ENCODE assay signal across 1 cellular context in the genomic region with DNA sequence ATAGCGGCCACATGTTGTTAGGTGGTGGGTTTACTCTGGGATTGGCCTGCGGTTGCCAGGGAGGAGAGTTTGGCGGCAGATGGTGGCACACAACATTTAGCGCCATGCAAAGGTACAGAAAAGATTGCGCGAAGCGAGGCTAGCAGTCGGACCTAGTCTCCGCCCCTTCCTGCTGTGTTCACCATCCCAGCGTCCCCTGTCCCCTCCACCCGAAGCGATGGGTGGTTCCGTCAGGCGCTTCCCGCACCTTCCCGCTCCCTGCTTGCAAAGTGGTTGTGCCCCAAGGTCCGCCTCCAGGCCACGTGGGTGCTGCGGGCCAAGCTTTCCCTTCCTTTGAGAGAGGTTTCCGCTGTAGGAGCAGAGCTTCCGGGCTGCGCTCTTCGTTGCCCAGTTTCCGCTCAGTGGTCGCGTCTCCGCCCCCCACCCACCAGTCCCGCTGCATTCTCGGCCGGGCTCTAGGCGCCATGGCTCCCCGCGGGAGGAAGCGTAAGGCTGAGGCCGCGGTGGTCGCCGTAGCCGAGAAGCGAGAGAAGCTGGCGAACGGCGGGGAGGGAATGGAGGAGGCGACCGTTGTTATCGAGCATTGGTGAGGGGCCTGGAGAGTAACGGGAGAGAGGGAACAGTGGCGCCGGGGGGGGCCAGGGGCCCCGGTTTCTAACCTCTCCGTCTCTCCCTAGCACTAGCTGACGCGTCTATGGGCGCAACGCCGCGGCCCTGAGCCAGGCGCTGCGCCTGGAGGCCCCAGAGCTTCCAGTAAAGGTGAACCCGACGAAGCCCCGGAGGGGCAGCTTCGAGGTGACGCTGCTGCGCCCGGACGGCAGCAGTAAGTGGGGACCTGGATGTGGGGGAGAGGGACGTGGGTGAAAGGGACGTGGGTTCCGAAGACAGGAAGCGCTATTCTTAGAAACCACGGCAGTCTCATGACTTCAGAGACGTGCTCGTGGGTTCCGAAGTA.
A peak's percentile ranks its signal among the peaks of the same experiment; 100 is the strongest.
TF ChIP-seq lines count a peak whose summit lies in the region.

A gene with protein sequence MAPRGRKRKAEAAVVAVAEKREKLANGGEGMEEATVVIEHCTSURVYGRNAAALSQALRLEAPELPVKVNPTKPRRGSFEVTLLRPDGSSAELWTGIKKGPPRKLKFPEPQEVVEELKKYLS (plus strand): TSS at position 360 of the 955 bp plus-strand sequence. CDS start 105 bp downstream, at position 465.

TF ChIP-seq in K562, 482 proteins besides CTCF, POLR2A, EP300 and RAD21 (continued from another document and continues in another):
- TF ChIP-seq, protein P1, sequence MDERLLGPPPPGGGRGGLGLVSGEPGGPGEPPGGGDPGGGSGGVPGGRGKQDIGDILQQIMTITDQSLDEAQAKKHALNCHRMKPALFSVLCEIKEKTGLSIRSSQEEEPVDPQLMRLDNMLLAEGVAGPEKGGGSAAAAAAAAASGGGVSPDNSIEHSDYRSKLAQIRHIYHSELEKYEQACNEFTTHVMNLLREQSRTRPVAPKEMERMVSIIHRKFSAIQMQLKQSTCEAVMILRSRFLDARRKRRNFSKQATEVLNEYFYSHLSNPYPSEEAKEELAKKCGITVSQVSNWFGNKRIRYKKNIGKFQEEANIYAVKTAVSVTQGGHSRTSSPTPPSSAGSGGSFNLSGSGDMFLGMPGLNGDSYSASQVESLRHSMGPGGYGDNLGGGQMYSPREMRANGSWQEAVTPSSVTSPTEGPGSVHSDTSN (CRISPR knock-in tag; IDR thresholded peaks at IDR 0.05; ENCODE audit: low read depth), result no peak
- TF ChIP-seq, protein P1 (tag; conservative IDR thresholded peaks at IDR 0.05; ENCODE audit: low read depth), result no peak
- TF ChIP-seq NCOR1 (IDR thresholded peaks at IDR 0.05) (peak; percentile 65; the same call in 1 of the 2 replicates), MTA3 (IDR thresholded peaks at IDR 0.05; ENCODE audit: borderline replicate concordance) (peak; percentile 93), KLF6 (CRISPR knock-in tag; IDR thresholded peaks at IDR 0.05; ENCODE audit: borderline replicate concordance) (no peak; the same call in 1 of the 2 replicates), NR1H2 (CRISPR knock-in tag; IDR thresholded peaks at IDR 0.05) (peak; percentile 71; the same call in 1 of the 2 replicates), ZNF12 (CRISPR knock-in tag; IDR thresholded peaks at IDR 0.05) (0 out of 2 replicates have a peak, but pooled peaks have one; percentile 60), NRF1 (conservative IDR thresholded peaks at IDR 0.05 in 1 of 2, IDR thresholded peaks at IDR 0.05 in 1 of 2) (peak in 1 of 2 experiments; percentile 53; a peak in 2 of 4 replicates), NCOA1 (IDR thresholded peaks at IDR 0.05; ENCODE audit: low read depth) (peak; percentile 99), NFYB (IDR thresholded peaks at IDR 0.05; ENCODE audit: extremely low read depth, insufficient read length) (no peak), ILF3 (IDR thresholded peaks at IDR 0.05; ENCODE audit: borderline replicate concordance) (no peak), ZNF384 (IDR thresholded peaks at IDR 0.05; ENCODE audit: low read depth, low read length) (peak; percentile 79), C11orf30 (IDR thresholded peaks at IDR 0.05; ENCODE audit: low read depth) (peak; percentile 96), XRCC5 (IDR thresholded peaks at IDR 0.05; ENCODE audit: low read depth, low read length) (peak; percentile 99), KHSRP (IDR thresholded peaks at IDR 0.05) (no peak), TAF1 (IDR thresholded peaks at IDR 0.05; ENCODE audit: control insufficient read depth, extremely low read depth, insufficient read depth, low read length, severe bottlenecking) (peak; percentile 93), ZNF507 (tag; conservative IDR thresholded peaks at IDR 0.05) (no peak), U2AF2 (optimal IDR thresholded peaks at IDR 0.05; ENCODE audit: low read depth, low read length) (no peak), ARHGAP35 (IDR thresholded peaks at IDR 0.05; ENCODE audit: partially characterized antibody) (no peak), ZNF408 (CRISPR knock-in tag; IDR thresholded peaks at IDR 0.05; ENCODE audit: low read depth) (no peak), EP400 (IDR thresholded peaks at IDR 0.05) (peak; percentile 98), SMAD2 (IDR thresholded peaks at IDR 0.05; ENCODE audit: low read depth, low read length) (no peak), CHD4 (IDR thresholded peaks at IDR 0.05; ENCODE audit: insufficient read depth, insufficient replicate concordance, low read depth, low read length, poor library complexity, severe bottlenecking) (no peak), ZNF778 (CRISPR knock-in tag; IDR thresholded peaks at IDR 0.05) (no peak), ZNF23 (CRISPR knock-in tag; IDR thresholded peaks at IDR 0.05) (0 out of 2 replicates have a peak, but pooled peaks have one; percentile 43), BRD4 (IDR thresholded peaks at IDR 0.05) (peak; percentile 74), ZNF41 (CRISPR knock-in tag; conservative IDR thresholded peaks at IDR 0.05) (no peak), SAFB2 (IDR thresholded peaks at IDR 0.05; ENCODE audit: borderline replicate concordance, low read depth, low read length, severe bottlenecking) (no peak), ZC3H4 (CRISPR knock-in tag; IDR thresholded peaks at IDR 0.05; ENCODE audit: borderline replicate concordance) (0 out of 2 replicates have a peak, but pooled peaks have one; percentile 45)
- TF ChIP-seq, protein P2, sequence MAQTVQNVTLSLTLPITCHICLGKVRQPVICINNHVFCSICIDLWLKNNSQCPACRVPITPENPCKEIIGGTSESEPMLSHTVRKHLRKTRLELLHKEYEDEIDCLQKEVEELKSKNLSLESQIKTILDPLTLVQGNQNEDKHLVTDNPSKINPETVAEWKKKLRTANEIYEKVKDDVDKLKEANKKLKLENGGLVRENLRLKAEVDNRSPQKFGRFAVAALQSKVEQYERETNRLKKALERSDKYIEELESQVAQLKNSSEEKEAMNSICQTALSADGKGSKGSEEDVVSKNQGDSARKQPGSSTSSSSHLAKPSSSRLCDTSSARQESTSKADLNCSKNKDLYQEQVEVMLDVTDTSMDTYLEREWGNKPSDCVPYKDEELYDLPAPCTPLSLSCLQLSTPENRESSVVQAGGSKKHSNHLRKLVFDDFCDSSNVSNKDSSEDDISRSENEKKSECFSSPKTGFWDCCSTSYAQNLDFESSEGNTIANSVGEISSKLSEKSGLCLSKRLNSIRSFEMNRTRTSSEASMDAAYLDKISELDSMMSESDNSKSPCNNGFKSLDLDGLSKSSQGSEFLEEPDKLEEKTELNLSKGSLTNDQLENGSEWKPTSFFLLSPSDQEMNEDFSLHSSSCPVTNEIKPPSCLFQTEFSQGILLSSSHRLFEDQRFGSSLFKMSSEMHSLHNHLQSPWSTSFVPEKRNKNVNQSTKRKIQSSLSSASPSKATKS (CRISPR knock-in tag; IDR thresholded peaks at IDR 0.05), result no peak
- TF ChIP-seq, protein P3, sequence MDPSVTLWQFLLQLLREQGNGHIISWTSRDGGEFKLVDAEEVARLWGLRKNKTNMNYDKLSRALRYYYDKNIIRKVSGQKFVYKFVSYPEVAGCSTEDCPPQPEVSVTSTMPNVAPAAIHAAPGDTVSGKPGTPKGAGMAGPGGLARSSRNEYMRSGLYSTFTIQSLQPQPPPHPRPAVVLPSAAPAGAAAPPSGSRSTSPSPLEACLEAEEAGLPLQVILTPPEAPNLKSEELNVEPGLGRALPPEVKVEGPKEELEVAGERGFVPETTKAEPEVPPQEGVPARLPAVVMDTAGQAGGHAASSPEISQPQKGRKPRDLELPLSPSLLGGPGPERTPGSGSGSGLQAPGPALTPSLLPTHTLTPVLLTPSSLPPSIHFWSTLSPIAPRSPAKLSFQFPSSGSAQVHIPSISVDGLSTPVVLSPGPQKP (CRISPR knock-in tag; IDR thresholded peaks at IDR 0.05), result no peak
- TF ChIP-seq, protein P4, sequence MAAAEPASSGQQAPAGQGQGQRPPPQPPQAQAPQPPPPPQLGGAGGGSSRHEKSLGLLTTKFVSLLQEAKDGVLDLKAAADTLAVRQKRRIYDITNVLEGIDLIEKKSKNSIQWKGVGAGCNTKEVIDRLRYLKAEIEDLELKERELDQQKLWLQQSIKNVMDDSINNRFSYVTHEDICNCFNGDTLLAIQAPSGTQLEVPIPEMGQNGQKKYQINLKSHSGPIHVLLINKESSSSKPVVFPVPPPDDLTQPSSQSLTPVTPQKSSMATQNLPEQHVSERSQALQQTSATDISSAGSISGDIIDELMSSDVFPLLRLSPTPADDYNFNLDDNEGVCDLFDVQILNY (CRISPR knock-in tag; IDR thresholded peaks at IDR 0.05), result no peak; the same call in 1 of the 2 replicates
- TF ChIP-seq, protein P5, sequence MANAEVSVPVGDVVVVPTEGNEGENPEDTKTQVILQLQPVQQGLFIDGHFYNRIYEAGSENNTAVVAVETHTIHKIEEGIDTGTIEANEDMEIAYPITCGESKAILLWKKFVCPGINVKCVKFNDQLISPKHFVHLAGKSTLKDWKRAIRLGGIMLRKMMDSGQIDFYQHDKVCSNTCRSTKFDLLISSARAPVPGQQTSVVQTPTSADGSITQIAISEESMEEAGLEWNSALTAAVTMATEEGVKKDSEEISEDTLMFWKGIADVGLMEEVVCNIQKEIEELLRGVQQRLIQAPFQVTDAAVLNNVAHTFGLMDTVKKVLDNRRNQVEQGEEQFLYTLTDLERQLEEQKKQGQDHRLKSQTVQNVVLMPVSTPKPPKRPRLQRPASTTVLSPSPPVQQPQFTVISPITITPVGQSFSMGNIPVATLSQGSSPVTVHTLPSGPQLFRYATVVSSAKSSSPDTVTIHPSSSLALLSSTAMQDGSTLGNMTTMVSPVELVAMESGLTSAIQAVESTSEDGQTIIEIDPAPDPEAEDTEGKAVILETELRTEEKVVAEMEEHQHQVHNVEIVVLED (CRISPR knock-in tag; IDR thresholded peaks at IDR 0.05), result peak; percentile 47; the same call in 1 of the 2 replicates
- TF ChIP-seq, protein P6, sequence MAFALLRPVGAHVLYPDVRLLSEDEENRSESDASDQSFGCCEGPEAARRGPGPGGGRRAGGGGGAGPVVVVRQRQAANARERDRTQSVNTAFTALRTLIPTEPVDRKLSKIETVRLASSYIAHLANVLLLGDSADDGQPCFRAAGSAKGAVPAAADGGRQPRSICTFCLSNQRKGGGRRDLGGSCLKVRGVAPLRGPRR (CRISPR knock-in tag; IDR thresholded peaks at IDR 0.05), result no peak; the same call in 1 of the 2 replicates
- TF ChIP-seq, protein P7, sequence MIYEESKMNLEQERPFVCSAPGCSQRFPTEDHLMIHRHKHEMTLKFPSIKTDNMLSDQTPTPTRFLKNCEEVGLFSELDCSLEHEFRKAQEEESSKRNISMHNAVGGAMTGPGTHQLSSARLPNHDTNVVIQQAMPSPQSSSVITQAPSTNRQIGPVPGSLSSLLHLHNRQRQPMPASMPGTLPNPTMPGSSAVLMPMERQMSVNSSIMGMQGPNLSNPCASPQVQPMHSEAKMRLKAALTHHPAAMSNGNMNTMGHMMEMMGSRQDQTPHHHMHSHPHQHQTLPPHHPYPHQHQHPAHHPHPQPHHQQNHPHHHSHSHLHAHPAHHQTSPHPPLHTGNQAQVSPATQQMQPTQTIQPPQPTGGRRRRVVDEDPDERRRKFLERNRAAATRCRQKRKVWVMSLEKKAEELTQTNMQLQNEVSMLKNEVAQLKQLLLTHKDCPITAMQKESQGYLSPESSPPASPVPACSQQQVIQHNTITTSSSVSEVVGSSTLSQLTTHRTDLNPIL (CRISPR knock-in tag; IDR thresholded peaks at IDR 0.05), result no peak
- TF ChIP-seq, protein P8, sequence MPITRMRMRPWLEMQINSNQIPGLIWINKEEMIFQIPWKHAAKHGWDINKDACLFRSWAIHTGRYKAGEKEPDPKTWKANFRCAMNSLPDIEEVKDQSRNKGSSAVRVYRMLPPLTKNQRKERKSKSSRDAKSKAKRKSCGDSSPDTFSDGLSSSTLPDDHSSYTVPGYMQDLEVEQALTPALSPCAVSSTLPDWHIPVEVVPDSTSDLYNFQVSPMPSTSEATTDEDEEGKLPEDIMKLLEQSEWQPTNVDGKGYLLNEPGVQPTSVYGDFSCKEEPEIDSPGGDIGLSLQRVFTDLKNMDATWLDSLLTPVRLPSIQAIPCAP (CRISPR knock-in tag; IDR thresholded peaks at IDR 0.05; ENCODE audit: borderline replicate concordance), result no peak; the same call in 1 of the 2 replicates
